In genomic region chr1:241846862-241847539, GRCh38 we compare ENCODE assay signal across 9 cellular contexts. TPM values are rescaled to one million over a fixed set of nuclear protein-coding genes. Genes with fewer than 3 reads are reported as not detected.
DNase-seq lines count a peak whose midpoint lies in the region; ATAC-seq and TF ChIP-seq lines count a peak whose summit lies in the region.
"Had no signal": no experiment of that assay in that cellular context is flagged by ENCODE, and none has a peak within 500 bp of the region (broad histone marks: within the 10 kb centered on the region; RNA-seq: fewer than 3 reads in every experiment).

No MANE protein-coding gene starts in this region.

- H3K36me3 Mint-ChIP-seq in activated naive CD4-positive, alpha-beta T cell treated with anti-CD3 and anti-CD28 coated beads, Interleukin-2, amount 50 U/mL, for 24 hours: no peaks in the 10 kb centered on the region

- H3K4me1 ChIP-seq in adrenal gland (replicated peaks in 1 of 2): peaks cover 5 to 11% of the 10 kb centered on the region in 2 donors
- peaks cover 10% of the 10 kb centered on the region for H3K4me1 ChIP-seq in lower lobe of right lung
- peaks cover 8% of the 10 kb centered on the region for H3K4me1 ChIP-seq in upper lobe of right lung

- DNase-seq in activated naive CD4-positive, alpha-beta T cell treated with Interleukin-2 at 50 U/mL for 16 hours: no peak
- no peak for DNase-seq in adrenal gland
- no peak for DNase-seq in lower lobe of right lung
- no peak for DNase-seq in upper lobe of right lung
- no peak for DNase-seq in HuH-7 (ENCODE audit: low spot score)
- DNase-seq in DMS153 treated with DMSO at 0.1 percent for 48 hours (lab: John Stamatoyannopoulos, UW; ENCODE audit: unreplicated experiment): no peak
- no peak for DNase-seq in SKM-1 (lab: John Stamatoyannopoulos, UW; ENCODE audit: unreplicated experiment)
- DNase-seq: activated CD8-positive, alpha-beta memory T cell treated with anti-CD3 and anti-CD28 coated beads, Interleukin-2, amount 50 U/mL, for 48 hours had no signal

- H3K27me3 ChIP-seq in adrenal gland (no peaks in the 10 kb centered on the region), lower lobe of right lung (ENCODE audit: low read depth) (no peaks in the 10 kb centered on the region), upper lobe of right lung (no peaks in the 10 kb centered on the region)

- H3K4me1 Mint-ChIP-seq in activated naive CD4-positive, alpha-beta T cell treated with anti-CD3 and anti-CD28 coated beads, Interleukin-2, amount 50 U/mL, for 24 hours: peaks cover 16% of the 10 kb centered on the region

- H3K4me3 ChIP-seq in adrenal gland (peak overlapping the region in 2 of 4 donors; percentile 65 to 87), lower lobe of right lung (peak overlapping the region; percentile 74), upper lobe of right lung (peak overlapping the region; percentile 89)

- peaks cover 3% of the 10 kb centered on the region for H3K27me3 Mint-ChIP-seq in activated naive CD4-positive, alpha-beta T cell treated with anti-CD3 and anti-CD28 coated beads, Interleukin-2, amount 50 U/mL, for 24 hours

- H3K27ac Mint-ChIP-seq in activated naive CD4-positive, alpha-beta T cell treated with anti-CD3 and anti-CD28 coated beads, Interleukin-2, amount 50 U/mL, for 24 hours: peak overlapping the region; percentile 99

- H3K27ac ChIP-seq in adrenal gland (peak overlapping the region in 3 of 5 donors; percentile 91 to 98 (median 94)), lower lobe of right lung (no peak overlapping the region), upper lobe of right lung (peak overlapping the region; percentile 96)

- no peaks in the 10 kb centered on the region for H3K36me3 ChIP-seq in adrenal gland (replicated peaks in 1 of 2)
- H3K36me3 ChIP-seq in lower lobe of right lung: no peaks in the 10 kb centered on the region
- H3K36me3 ChIP-seq in upper lobe of right lung: no peaks in the 10 kb centered on the region

- no peak for TF ChIP-seq CTCF in adrenal gland (IDR thresholded peaks at IDR 0.05)
- no peak for TF ChIP-seq CTCF in lower lobe of right lung (IDR thresholded peaks at IDR 0.05)
- TF ChIP-seq CTCF in upper lobe of right lung (IDR thresholded peaks at IDR 0.05): no peak

- intact Hi-C loops in adrenal gland (cut with DNase I): no loop called here
- intact Hi-C loops in lower lobe of right lung (cut with DNase I): no loop called here
- intact Hi-C loops in upper lobe of right lung (cut with DNase I): no loop called here

- WGBS in adrenal gland, 4 donors: 81 to 89% (median 84%) methylated on average over 4 of the region's 4 CpGs

- no peak for ATAC-seq in lower lobe of right lung
- ATAC-seq in upper lobe of right lung: no peak

- no peak for TF ChIP-seq POLR2A in adrenal gland (IDR thresholded peaks at IDR 0.05)

- no peaks in the 10 kb centered on the region for H3K9me3 Mint-ChIP-seq in activated naive CD4-positive, alpha-beta T cell treated with anti-CD3 and anti-CD28 coated beads, Interleukin-2, amount 50 U/mL, for 24 hours

- H3K4me3 Mint-ChIP-seq in activated naive CD4-positive, alpha-beta T cell treated with anti-CD3 and anti-CD28 coated beads, Interleukin-2, amount 50 U/mL, for 24 hours: peak overlapping the region; percentile 98

- H3K9me3 ChIP-seq in adrenal gland (replicated peaks in 1 of 3) (no peaks in the 10 kb centered on the region), lower lobe of right lung (no peaks in the 10 kb centered on the region), upper lobe of right lung (no peaks in the 10 kb centered on the region)

RNA-seq across cellular contexts. Expression of gene EXO1, which starts 1.0 kb away (rescaled TPM):
- 1 to 10 TPM in 2 of 8 donors, under 1 TPM in 5, not detected in 1; 0.14 to 1.8 (median 0.87) TPM for total RNA-seq in adrenal gland
- 1 to 10 TPM in 1 of 3 donors, under 1 TPM in 1, not detected in 1; 0.13 to 2.0 TPM for polyA plus RNA-seq in adrenal gland
- 1.4 TPM for total RNA-seq in lower lobe of right lung
- 0.32 TPM for total RNA-seq in upper lobe of right lung
